ENCODE assay signal across 12 cellular contexts in the genomic region with DNA sequence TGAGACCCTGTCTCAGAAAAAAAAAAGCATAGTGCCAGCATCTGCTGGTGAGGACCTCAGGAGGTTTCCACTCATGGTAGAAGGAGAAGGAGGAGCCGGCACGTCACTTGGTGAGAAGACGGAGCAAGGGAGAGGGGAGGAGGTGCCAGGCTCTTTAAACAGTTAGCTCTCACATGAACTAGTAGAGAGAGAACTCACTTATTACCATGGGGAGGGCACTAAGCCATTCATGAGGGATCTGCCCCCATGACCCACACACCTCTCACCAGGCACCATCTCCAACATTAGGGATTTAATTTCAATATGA.
DNase-seq lines count a peak whose midpoint lies in the region; ATAC-seq and TF ChIP-seq lines count a peak whose summit lies in the region.
"Had no signal": no experiment of that assay in that cellular context is flagged by ENCODE, and none has a peak within 500 bp of the region (broad histone marks: within the 10 kb centered on the region; RNA-seq: fewer than 3 reads in every experiment).

No MANE protein-coding gene starts in this region.

- intact Hi-C loops in transverse colon (cut with DNase I; ENCODE audit: low total_unique reads) = no loop called here

- no peak for DNase-seq in GM06990 (ENCODE audit: extremely low read depth, insufficient read length)
- no peak for DNase-seq in NCI-H82 treated with DMSO at 0.1 percent for 48 hours (lab: John Stamatoyannopoulos, UW; ENCODE audit: unreplicated experiment)
- no peak for DNase-seq in SW 1271 (lab: John Stamatoyannopoulos, UW)
- no peak for DNase-seq in transverse colon
- no peak for DNase-seq in NCI-H748 treated with DMSO at 0.1 percent for 48 hours (lab: John Stamatoyannopoulos, UW)
- DNase-seq: colonic mucosa, DMS 273 treated with DMSO at 0.1 percent for 48 hours, right lobe of liver had no signal

- H3K4me3 ChIP-seq in GM06990 (replicated peaks; ENCODE audit: low read depth, low read length) (peak overlapping the region; percentile 44), transverse colon (no peak overlapping the region)
- H3K4me3 ChIP-seq: colonic mucosa, right lobe of liver, thoracic aorta had no signal

- no peak overlapping the region for H3K27ac ChIP-seq in transverse colon
- H3K27ac ChIP-seq: colonic mucosa, right lobe of liver, thoracic aorta had no signal

- H3K9me3 ChIP-seq in transverse colon = no peaks in the 10 kb centered on the region
- H3K9me3 ChIP-seq: colonic mucosa, right lobe of liver, thoracic aorta had no signal

- H3K36me3 ChIP-seq in GM06990 (ENCODE audit: control insufficient read depth, insufficient read depth, low read length) (no peaks in the 10 kb centered on the region), transverse colon (no peaks in the 10 kb centered on the region)
- H3K36me3 ChIP-seq: colonic mucosa, thoracic aorta had no signal

- in situ Hi-C loops in transverse colon (cut with MboI; ENCODE audit: low pct_ligation_motif_present in 1 of 4, low pct_unique_long_range_greater_than_20kb in 1 of 4, low sequenced_read_pairs in 3 of 4) = no loop called here

- no peak for TF ChIP-seq POLR2A in transverse colon (IDR thresholded peaks at IDR 0.05)

- WGBS in transverse colon (ENCODE audit: low coverage in 1 of 2), 2 donors = 81 to 84% methylated on average over 3 of the region's 3 CpGs

- ATAC-seq in GM19043 (IDR thresholded peaks at IDR 0.05; ENCODE audit: low read depth, unreplicated experiment) (peak; percentile 25), HG02588 (IDR thresholded peaks at IDR 0.05; ENCODE audit: unreplicated experiment) (peak; percentile 35), HG03280 (IDR thresholded peaks at IDR 0.05; ENCODE audit: unreplicated experiment) (peak; percentile 43)
- ATAC-seq: right lobe of liver had no signal

- TF ChIP-seq CTCF in GM06990 (IDR thresholded peaks at IDR 0.05; ENCODE audit: insufficient read depth, low read length, poor library complexity, severe bottlenecking) (no peak), transverse colon (IDR thresholded peaks at IDR 0.05) (no peak)

- H3K4me1 ChIP-seq in transverse colon = no peaks in the 10 kb centered on the region
- H3K4me1 ChIP-seq: colonic mucosa, right lobe of liver had no signal

- no peaks in the 10 kb centered on the region for H3K27me3 ChIP-seq in GM06990 (replicated peaks; ENCODE audit: control insufficient read depth, insufficient read depth, low read length)
- no peaks in the 10 kb centered on the region for H3K27me3 ChIP-seq in transverse colon
- H3K27me3 ChIP-seq: colonic mucosa, right lobe of liver had no signal

- no peak for TF ChIP-seq EP300 in transverse colon (IDR thresholded peaks at IDR 0.05; ENCODE audit: low read depth)
